In the genomic region with DNA sequence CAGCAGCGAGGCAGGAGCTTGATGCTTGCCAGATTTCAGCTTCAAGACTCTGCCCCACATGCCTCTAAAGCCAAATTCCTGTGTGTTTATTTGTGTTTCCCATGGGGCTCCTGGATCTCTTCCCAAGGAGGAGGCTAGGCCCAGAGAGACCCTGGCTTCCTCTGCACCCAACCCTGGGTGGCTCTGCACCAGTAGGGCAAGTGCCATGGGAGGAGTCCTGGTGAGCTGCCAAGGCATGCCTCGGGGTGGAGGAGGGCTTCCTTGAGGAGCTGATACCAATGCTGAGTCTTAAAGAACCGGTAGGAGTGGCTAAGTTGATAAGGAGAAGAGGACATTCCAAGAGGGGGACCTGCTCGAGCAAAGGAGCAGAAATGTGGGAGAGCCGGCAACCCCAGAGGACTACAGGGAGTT, we compare ENCODE assay signal across 16 cellular contexts. TPM values are rescaled to one million over a fixed set of nuclear protein-coding genes. Genes with fewer than 3 reads are reported as not detected.
DNase-seq lines count a peak whose midpoint lies in the region; ATAC-seq and TF ChIP-seq lines count a peak whose summit lies in the region.
"Had no signal": no experiment of that assay in that cellular context is flagged by ENCODE, and none has a peak within 500 bp of the region (broad histone marks: within the 10 kb centered on the region; RNA-seq: fewer than 3 reads in every experiment).

No MANE protein-coding gene starts in this region.

- H3K27me3 ChIP-seq in SJSA1 (replicated peaks) (peaks cover 12% of the 10 kb centered on the region), testis (no peaks in the 10 kb centered on the region)

- H3K27ac ChIP-seq in SJSA1 (no peak overlapping the region), testis (no peak overlapping the region)
- H3K27ac ChIP-seq: neutrophil had no signal

- no peaks in the 10 kb centered on the region for H3K36me3 Mint-ChIP-seq in type B pancreatic cell

- intact Hi-C loops in testis (cut with DNase I; ENCODE audit: low total_unique reads): no loop called here

- no peak overlapping the region for H3K4me3 Mint-ChIP-seq in type B pancreatic cell
- H3K4me3 Mint-ChIP-seq: activated T-helper 17 cell treated with anti-CD3 and anti-CD28 coated beads, Interleukin-2, amount 50 U/mL, for 72 hours; stimulated activated naive CD8-positive, alpha-beta T cell treated with anti-CD3 and anti-CD28 coated beads, Interleukin-15, Interleukin-2, amounts not matched to agents 100 ng/mL and 50 ng/mL, for 24 hours had no signal

- TF ChIP-seq POLR2A in testis (IDR thresholded peaks at IDR 0.05): no peak

- no peak overlapping the region for H3K27ac Mint-ChIP-seq in type B pancreatic cell
- H3K27ac Mint-ChIP-seq: activated T-helper 17 cell treated with anti-CD3 and anti-CD28 coated beads, Interleukin-2, amount 50 U/mL, for 72 hours; stimulated activated naive CD8-positive, alpha-beta T cell treated with anti-CD3 and anti-CD28 coated beads, Interleukin-15, Interleukin-2, amounts not matched to agents 100 ng/mL and 50 ng/mL, for 24 hours had no signal

- H3K9me3 Mint-ChIP-seq in type B pancreatic cell: no peaks in the 10 kb centered on the region
- H3K9me3 Mint-ChIP-seq: activated T-helper 17 cell treated with anti-CD3 and anti-CD28 coated beads, Interleukin-2, amount 50 U/mL, for 72 hours; stimulated activated naive CD8-positive, alpha-beta T cell treated with anti-CD3 and anti-CD28 coated beads, Interleukin-15, Interleukin-2, amounts not matched to agents 100 ng/mL and 50 ng/mL, for 24 hours had no signal

- H3K4me1 ChIP-seq in SJSA1 (replicated peaks): no peaks in the 10 kb centered on the region; the same call in 1 of the 2 replicates
- H3K4me1 ChIP-seq in testis: peaks cover 26% of the 10 kb centered on the region

- DNase-seq in NCI-H2196 (lab: John Stamatoyannopoulos, UW; ENCODE audit: unreplicated experiment) (peak; percentile 5), NCI-H2196 treated with DMSO at 0.1 percent for 48 hours (lab: John Stamatoyannopoulos, UW; ENCODE audit: unreplicated experiment) (no peak), SJSA1 (ENCODE audit: low read depth in 1 of 2, low spot score in 2 of 2) (peak; percentile 52 to 72), fibroblast of pulmonary artery (ENCODE audit: low read depth) (peak; percentile 66), testis (peak; percentile 91), type B pancreatic cell (ENCODE audit: extremely low spot score, unreplicated experiment) (no peak), ecto neural progenitor cell (ENCODE audit: low spot score) (no peak)
- DNase-seq: foreskin melanocyte, GDM1, NCI-H2171 treated with DMSO at 0.1 percent for 48 hours had no signal

- no peak for ATAC-seq in HG02571 (IDR thresholded peaks at IDR 0.05; ENCODE audit: unreplicated experiment)
- ATAC-seq: activated CD4-positive, CD25-positive, alpha-beta regulatory T cell treated with anti-CD3 and anti-CD28 coated beads, Interleukin-2, amount 50 U/mL, for 24 hours; activated T-helper 17 cell treated with anti-CD3 and anti-CD28 coated beads, Interleukin-2, amount 50 U/mL, for 72 hours had no signal

- TF ChIP-seq CTCF in fibroblast of pulmonary artery (IDR thresholded peaks at IDR 0.05; ENCODE audit: low read length, missing control alignments) (no peak), testis (IDR thresholded peaks at IDR 0.05) (no peak), type B pancreatic cell (conservative IDR thresholded peaks at IDR 0.05) (no peak)

- peaks cover 7% of the 10 kb centered on the region for H3K4me1 Mint-ChIP-seq in type B pancreatic cell (ENCODE audit: unreplicated experiment)
- H3K4me1 Mint-ChIP-seq: activated T-helper 17 cell treated with anti-CD3 and anti-CD28 coated beads, Interleukin-2, amount 50 U/mL, for 72 hours had no signal

- 21 to 32% methylated on average over 5 of the region's 5 CpGs for WGBS in testis, 2 donors

- H3K27me3 Mint-ChIP-seq in type B pancreatic cell: peaks cover 55% of the 10 kb centered on the region

- H3K36me3 ChIP-seq in SJSA1: no peaks in the 10 kb centered on the region
- H3K36me3 ChIP-seq in testis (ENCODE audit: low read depth, missing control alignments): no peaks in the 10 kb centered on the region
- H3K36me3 ChIP-seq: neutrophil had no signal

- H3K4me3 ChIP-seq in SJSA1: no peak overlapping the region
- H3K4me3 ChIP-seq in fibroblast of pulmonary artery (replicated peaks; ENCODE audit: low read depth, low read length): no peak overlapping the region
- H3K4me3 ChIP-seq in testis: no peak overlapping the region

- H3K9me3 ChIP-seq in SJSA1 (replicated peaks) (no peaks in the 10 kb centered on the region), testis (no peaks in the 10 kb centered on the region)
- H3K9me3 ChIP-seq: neutrophil had no signal

RNA-seq across cellular contexts. Expression of a gene that starts 6.8 kb away (rescaled TPM):
- not detected in 2 replicates for total RNA-seq in SJSA1 (2014; rRNA removed; shearing (Covaris generic))
- total RNA-seq in testis: under 1 TPM; 0.06 to 0.16 TPM
- 1.1 TPM for polyA plus RNA-seq in testis (ENCODE audit: insufficient read depth, low read depth, low replicate concordance)
- total RNA-seq in type B pancreatic cell (ENCODE audit: low replicate concordance): not detected in 2 replicates
- total RNA-seq: activated T-helper 17 cell treated with anti-CD3 and anti-CD28 coated beads, Interleukin-2, amount 50 U/mL, for 72 hours had no signal
- polyA plus RNA-seq: keratinocyte had no signal

RNA-seq across cellular contexts. Expression of a gene that starts 11.8 kb away (rescaled TPM):
- not detected in 2 replicates for total RNA-seq in SJSA1 (2014; rRNA removed; shearing (Covaris generic))
- total RNA-seq in testis (not detected), type B pancreatic cell (ENCODE audit: low replicate concordance) (not detected in 2 replicates)
- polyA plus RNA-seq in testis (ENCODE audit: insufficient read depth, low read depth, low replicate concordance): not detected
- total RNA-seq: activated T-helper 17 cell treated with anti-CD3 and anti-CD28 coated beads, Interleukin-2, amount 50 U/mL, for 72 hours had no signal
- polyA plus RNA-seq: keratinocyte had no signal

RNA-seq across cellular contexts. Expression of a gene that starts 59.9 kb away (rescaled TPM):
- total RNA-seq in SJSA1 (2014; rRNA removed; shearing (Covaris generic)): 337 and 463 TPM in 2 replicates
- total RNA-seq in testis: 100 to 1,000 TPM; 178 to 191 TPM
- 92.9 TPM for polyA plus RNA-seq in testis (ENCODE audit: insufficient read depth, low read depth, low replicate concordance)
- total RNA-seq in type B pancreatic cell (ENCODE audit: low replicate concordance): 241 and 254 TPM in 2 replicates

Comparison
In these comparisons a context has a peak if more than half of its experiments do, and no peak if none do; other contexts are left out.
1. DNase-seq: peak in NCI-H2196 (single experiment), SJSA1 (2 of 2), fibroblast of pulmonary artery (single experiment) and testis (single experiment); none in NCI-H2196 treated with DMSO at 0.1 percent for 48 hours (single experiment), type B pancreatic cell (single experiment) and ecto neural progenitor cell (single experiment).